1 cellular context compared by ENCODE assay signal in genomic region chrX:53317365-53318069, GRCh38.
A peak's percentile ranks its signal among the peaks of the same experiment; 100 is the strongest.
TF ChIP-seq lines count a peak whose summit lies in the region.

No MANE protein-coding gene starts in this region.

TF ChIP-seq in HEK293, 187 proteins besides CTCF, POLR2A, EP300 and RAD21 (continued from another document):
- TF ChIP-seq, protein P1, sequence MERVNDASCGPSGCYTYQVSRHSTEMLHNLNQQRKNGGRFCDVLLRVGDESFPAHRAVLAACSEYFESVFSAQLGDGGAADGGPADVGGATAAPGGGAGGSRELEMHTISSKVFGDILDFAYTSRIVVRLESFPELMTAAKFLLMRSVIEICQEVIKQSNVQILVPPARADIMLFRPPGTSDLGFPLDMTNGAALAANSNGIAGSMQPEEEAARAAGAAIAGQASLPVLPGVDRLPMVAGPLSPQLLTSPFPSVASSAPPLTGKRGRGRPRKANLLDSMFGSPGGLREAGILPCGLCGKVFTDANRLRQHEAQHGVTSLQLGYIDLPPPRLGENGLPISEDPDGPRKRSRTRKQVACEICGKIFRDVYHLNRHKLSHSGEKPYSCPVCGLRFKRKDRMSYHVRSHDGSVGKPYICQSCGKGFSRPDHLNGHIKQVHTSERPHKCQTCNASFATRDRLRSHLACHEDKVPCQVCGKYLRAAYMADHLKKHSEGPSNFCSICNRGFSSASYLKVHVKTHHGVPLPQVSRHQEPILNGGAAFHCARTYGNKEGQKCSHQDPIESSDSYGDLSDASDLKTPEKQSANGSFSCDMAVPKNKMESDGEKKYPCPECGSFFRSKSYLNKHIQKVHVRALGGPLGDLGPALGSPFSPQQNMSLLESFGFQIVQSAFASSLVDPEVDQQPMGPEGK (tag by site-specific recombination; IDR thresholded peaks at IDR 0.05), result peak; percentile 93
- no peak for TF ChIP-seq HOXA7 (CRISPR knock-in tag; IDR thresholded peaks at IDR 0.05; ENCODE audit: borderline replicate concordance)
- TF ChIP-seq ZNF223 (tag by site-specific recombination; IDR thresholded peaks at IDR 0.05), result peak; percentile 58; the same call in 1 of the 2 replicates
- no peak for TF ChIP-seq MYNN (tag by site-specific recombination; IDR thresholded peaks at IDR 0.05; ENCODE audit: borderline replicate concordance)
- TF ChIP-seq ZNF157 (tag by site-specific recombination; IDR thresholded peaks at IDR 0.05), result no peak
- TF ChIP-seq ZBTB17 (tag by site-specific recombination; IDR thresholded peaks at IDR 0.05), result peak; percentile 92
- TF ChIP-seq ZNF341 (tag by site-specific recombination; IDR thresholded peaks at IDR 0.05; ENCODE audit: low read depth), result 0 out of 2 replicates have a peak, but pooled peaks have one; percentile 25
- peak; percentile 93 for TF ChIP-seq ZNF654 (tag by site-specific recombination; IDR thresholded peaks at IDR 0.05; ENCODE audit: low read depth)
- TF ChIP-seq KLF16 (tag by site-specific recombination; IDR thresholded peaks at IDR 0.05), result peak; percentile 51; the same call in 1 of the 2 replicates
- TF ChIP-seq ZFP69B (tag by site-specific recombination; IDR thresholded peaks at IDR 0.05), result 0 out of 2 replicates have a peak, but pooled peaks have one; percentile 15
- no peak for TF ChIP-seq ZNF155 (tag by site-specific recombination; IDR thresholded peaks at IDR 0.05)
- TF ChIP-seq GLI2 (tag by site-specific recombination; IDR thresholded peaks at IDR 0.05; ENCODE audit: borderline replicate concordance, low read depth), result no peak
- TF ChIP-seq ZNF585B (tag by site-specific recombination; IDR thresholded peaks at IDR 0.05), result peak; percentile 25; the same call in 1 of the 2 replicates
- peak; percentile 65; the same call in 1 of the 2 replicates for TF ChIP-seq TRIM28 (IDR thresholded peaks at IDR 0.05; ENCODE audit: borderline replicate concordance, low read length)
- TF ChIP-seq SCRT2 (tag by site-specific recombination; IDR thresholded peaks at IDR 0.05), result peak; percentile 72; the same call in 1 of the 2 replicates
- peak; percentile 79; the same call in 1 of the 2 replicates for TF ChIP-seq ZBTB48 (tag by site-specific recombination; IDR thresholded peaks at IDR 0.05)
- no peak for TF ChIP-seq ZNF175 (tag by site-specific recombination; IDR thresholded peaks at IDR 0.05)
- TF ChIP-seq SETDB1 (IDR thresholded peaks at IDR 0.05; ENCODE audit: insufficient read length, low read length), result no peak
- no peak for TF ChIP-seq PBX3 (CRISPR knock-in tag; IDR thresholded peaks at IDR 0.05)
- peak; percentile 51; the same call in 1 of the 2 replicates for TF ChIP-seq ZFP37 (tag by site-specific recombination; IDR thresholded peaks at IDR 0.05)
- TF ChIP-seq ZNF2 (tag by site-specific recombination; IDR thresholded peaks at IDR 0.05), result peak; percentile 92
- TF ChIP-seq ZNF561 (tag by site-specific recombination; IDR thresholded peaks at IDR 0.05; ENCODE audit: borderline replicate concordance), result peak; percentile 49; the same call in 1 of the 2 replicates
- TF ChIP-seq ZBTB20 (tag by site-specific recombination; IDR thresholded peaks at IDR 0.05), result peak; percentile 37
- TF ChIP-seq ZNF596 (tag by site-specific recombination; IDR thresholded peaks at IDR 0.05), result no peak
- peak; percentile 97 for TF ChIP-seq EGR2 (tag by site-specific recombination; IDR thresholded peaks at IDR 0.05; ENCODE audit: low read depth)
- TF ChIP-seq GLIS2 (tag by site-specific recombination; IDR thresholded peaks at IDR 0.05), result peak; percentile 94
- TF ChIP-seq ZNF843 (tag by site-specific recombination; IDR thresholded peaks at IDR 0.05), result 0 out of 2 replicates have a peak, but pooled peaks have one; percentile 17
- no peak for TF ChIP-seq PRDM1 (tag by site-specific recombination; IDR thresholded peaks at IDR 0.05)
- peak; percentile 32; the same call in 1 of the 2 replicates for TF ChIP-seq ZNF76 (tag by site-specific recombination; IDR thresholded peaks at IDR 0.05; ENCODE audit: borderline replicate concordance, low read depth)
- TF ChIP-seq, protein P2, sequence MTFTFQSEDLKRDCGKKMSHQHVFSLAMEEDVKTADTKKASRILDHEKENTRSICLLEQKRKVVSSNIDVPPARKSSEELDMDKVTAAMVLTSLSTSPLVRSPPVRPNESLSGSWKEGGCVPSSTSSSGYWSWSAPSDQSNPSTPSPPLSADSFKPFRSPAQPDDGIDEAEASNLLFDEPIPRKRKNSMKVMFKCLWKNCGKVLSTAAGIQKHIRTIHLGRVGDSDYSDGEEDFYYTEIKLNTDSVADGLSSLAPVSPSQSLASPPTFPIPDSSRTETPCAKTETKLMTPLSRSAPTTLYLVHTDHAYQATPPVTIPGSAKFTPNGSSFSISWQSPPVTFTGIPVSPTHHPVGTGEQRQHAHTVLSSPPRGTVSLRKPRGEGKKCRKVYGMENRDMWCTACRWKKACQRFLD (tag by site-specific recombination; IDR thresholded peaks at IDR 0.05), result no peak
- TF ChIP-seq ZFHX2 (tag by site-specific recombination; conservative IDR thresholded peaks at IDR 0.05), result peak; percentile 95
- no peak for TF ChIP-seq GLIS1 (tag by site-specific recombination; IDR thresholded peaks at IDR 0.05)
- TF ChIP-seq ZXDB (tag by site-specific recombination; IDR thresholded peaks at IDR 0.05), result 0 out of 2 replicates have a peak, but pooled peaks have one; percentile 11
